15 cellular contexts compared by ENCODE assay signal in the genomic region with DNA sequence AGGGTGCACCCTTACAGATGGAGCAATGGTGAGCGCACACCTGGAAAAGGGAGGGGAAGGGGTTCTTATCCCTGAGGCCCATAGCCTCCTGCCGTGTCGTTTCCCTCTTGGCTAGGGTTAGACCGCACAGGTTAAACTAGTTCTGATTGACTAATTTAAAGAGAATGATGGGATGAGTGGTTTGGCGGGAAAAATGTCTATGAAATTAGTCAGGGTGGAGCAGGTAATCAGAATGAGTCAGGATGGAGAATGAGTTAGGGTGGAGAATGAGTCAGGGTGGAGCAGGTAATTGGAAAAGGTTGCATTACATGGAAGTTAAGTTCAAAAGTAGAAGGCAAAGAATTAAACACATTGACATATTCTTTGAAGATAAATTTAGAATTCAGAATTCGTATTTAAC.
DNase-seq lines count a peak whose midpoint lies in the region; ATAC-seq and TF ChIP-seq lines count a peak whose summit lies in the region.
"Had no signal": no experiment of that assay in that cellular context is flagged by ENCODE, and none has a peak within 500 bp of the region (broad histone marks: within the 10 kb centered on the region; RNA-seq: fewer than 3 reads in every experiment).

No MANE protein-coding gene starts in this region.

- peak overlapping the region; percentile 75 to 77 for H3K27ac Mint-ChIP-seq in activated naive CD4-positive, alpha-beta T cell treated with anti-CD3 and anti-CD28 coated beads, Interleukin-2, amount 50 U/mL, for 72 hours
- peak overlapping the region; percentile 42 for H3K27ac Mint-ChIP-seq in activated T-helper 1 cell treated with anti-CD3 and anti-CD28 coated beads, Interleukin-12 subunit alpha, Interleukin-12 subunit beta, Interleukin-2, Interleukin-4 antibody, amounts not matched to agents 30 ng/mL and 10 ng/mL and 1 ng/mL, durations not matched to agents 14 hours and 24 hours and 36 hours
- H3K27ac Mint-ChIP-seq: B cell; CD4-positive, alpha-beta T cell; GM23338 had no signal

- no peak for TF ChIP-seq CTCF in foreskin keratinocyte (conservative IDR thresholded peaks at IDR 0.05)
- no peak for TF ChIP-seq CTCF in Peyer's patch (IDR thresholded peaks at IDR 0.05)

- no peak for TF ChIP-seq POLR2A in Peyer's patch (IDR thresholded peaks at IDR 0.05)

- DNase-seq in activated naive CD4-positive, alpha-beta T cell treated with anti-CD3 and anti-CD28 coated beads, Interleukin-2, amount 50 U/mL, for 72 hours (ENCODE audit: low spot score in 2 of 2) = no peak
- no peak for DNase-seq in activated naive CD4-positive, alpha-beta T cell treated with anti-CD3 and anti-CD28 coated beads, Interleukin-2, amount 50 U/mL, for 16 hours
- DNase-seq in activated T-helper 1 cell treated with anti-CD3 and anti-CD28 coated beads, Interleukin-12 subunit alpha, Interleukin-12 subunit beta, Interleukin-2, Interleukin-4 antibody, amounts not matched to agents 30 ng/mL and 10 ng/mL and 1 ng/mL, durations not matched to agents 14 hours and 24 hours and 36 hours (ENCODE audit: low spot score) = no peak
- DNase-seq in foreskin keratinocyte (peak; percentile 51 to 69), KG1 (lab: John Stamatoyannopoulos, UW) (no peak), Peyer's patch (no peak)
- DNase-seq in stimulated activated CD4-positive, alpha-beta T cell treated with anti-CD3 and anti-CD28 coated beads, Interleukin-12 subunit alpha, Interleukin-12 subunit beta, amount 100 ng/mL, for 4 hours = no peak
- DNase-seq: C1 segment of cervical spinal cord; CD4-positive, alpha-beta T cell; DMS79; EL; H7 had no signal

- H3K27me3 Mint-ChIP-seq in activated T-helper 1 cell treated with anti-CD3 and anti-CD28 coated beads, Interleukin-12 subunit alpha, Interleukin-12 subunit beta, Interleukin-2, Interleukin-4 antibody, amounts not matched to agents 30 ng/mL and 10 ng/mL and 1 ng/mL, durations not matched to agents 14 hours and 24 hours and 36 hours (ENCODE audit: insufficient read depth) = peaks cover 3% of the 10 kb centered on the region
- H3K27me3 Mint-ChIP-seq: CD4-positive, alpha-beta T cell had no signal

- H3K4me3 ChIP-seq in Peyer's patch = no peak overlapping the region
- H3K4me3 ChIP-seq: GM23338 had no signal

- H3K4me3 Mint-ChIP-seq in activated T-helper 1 cell treated with anti-CD3 and anti-CD28 coated beads, Interleukin-12 subunit alpha, Interleukin-12 subunit beta, Interleukin-2, Interleukin-4 antibody, amounts not matched to agents 30 ng/mL and 10 ng/mL and 1 ng/mL, durations not matched to agents 14 hours and 24 hours and 36 hours = no peak overlapping the region
- H3K4me3 Mint-ChIP-seq: B cell; CD4-positive, alpha-beta T cell; GM23338 had no signal

- H3K4me1 ChIP-seq in foreskin keratinocyte (peaks cover 10% of the 10 kb centered on the region), Peyer's patch (no peaks in the 10 kb centered on the region)

- H3K27me3 ChIP-seq in foreskin keratinocyte (no peaks in the 10 kb centered on the region), Peyer's patch (no peaks in the 10 kb centered on the region)

- no peak overlapping the region for H3K27ac ChIP-seq in foreskin keratinocyte
- H3K27ac ChIP-seq in Peyer's patch = no peak overlapping the region
- H3K27ac ChIP-seq: HL-60 had no signal

- H3K9me3 Mint-ChIP-seq in activated naive CD4-positive, alpha-beta T cell treated with anti-CD3 and anti-CD28 coated beads, Interleukin-2, amount 50 U/mL, for 72 hours = peaks cover 0 to 4% of the 10 kb centered on the region in 2 donors
- H3K9me3 Mint-ChIP-seq in activated T-helper 1 cell treated with anti-CD3 and anti-CD28 coated beads, Interleukin-12 subunit alpha, Interleukin-12 subunit beta, Interleukin-2, Interleukin-4 antibody, amounts not matched to agents 30 ng/mL and 10 ng/mL and 1 ng/mL, durations not matched to agents 14 hours and 24 hours and 36 hours = no peaks in the 10 kb centered on the region
- H3K9me3 Mint-ChIP-seq: CD4-positive, alpha-beta T cell; GM23338 had no signal

- H3K4me1 Mint-ChIP-seq in activated T-helper 1 cell treated with anti-CD3 and anti-CD28 coated beads, Interleukin-12 subunit alpha, Interleukin-12 subunit beta, Interleukin-2, Interleukin-4 antibody, amounts not matched to agents 30 ng/mL and 10 ng/mL and 1 ng/mL, durations not matched to agents 14 hours and 24 hours and 36 hours (ENCODE audit: low read depth) = peaks cover 52% of the 10 kb centered on the region
- H3K4me1 Mint-ChIP-seq: B cell had no signal

- H3K9me3 ChIP-seq in Peyer's patch = no peaks in the 10 kb centered on the region

- H3K36me3 Mint-ChIP-seq in activated naive CD4-positive, alpha-beta T cell treated with anti-CD3 and anti-CD28 coated beads, Interleukin-2, amount 50 U/mL, for 72 hours = no peaks in the 10 kb centered on the region
- no peaks in the 10 kb centered on the region for H3K36me3 Mint-ChIP-seq in activated T-helper 1 cell treated with anti-CD3 and anti-CD28 coated beads, Interleukin-12 subunit alpha, Interleukin-12 subunit beta, Interleukin-2, Interleukin-4 antibody, amounts not matched to agents 30 ng/mL and 10 ng/mL and 1 ng/mL, durations not matched to agents 14 hours and 24 hours and 36 hours (ENCODE audit: low read depth)

- ATAC-seq in activated naive CD4-positive, alpha-beta T cell treated with anti-CD3 and anti-CD28 coated beads, Interleukin-2, amount 50 U/mL, for 72 hours = peak; percentile 79 to 80
- peak; percentile 85 for ATAC-seq in foreskin keratinocyte
- ATAC-seq: GM23338 had no signal

- H3K36me3 ChIP-seq in Peyer's patch = no peaks in the 10 kb centered on the region

- intact Hi-C loops in activated T-helper 1 cell treated with anti-CD3 and anti-CD28 coated beads, Interleukin-12 subunit alpha, Interleukin-12 subunit beta, Interleukin-2, Interleukin-4 antibody, amounts not matched to agents 30 ng/mL and 10 ng/mL and 1 ng/mL, durations not matched to agents 14 hours and 24 hours and 36 hours (cut with micrococcal nuclease) = loop anchor here (10.0 kb wide), 2 partner anchors 138 to 168 kb away; no protein-coding TSS in a partner anchor

Comparison
In these comparisons a context has a peak if more than half of its experiments do, and no peak if none do; other contexts are left out.
1. DNase-seq: peak in foreskin keratinocyte (2 of 2); none in activated naive CD4-positive, alpha-beta T cell treated with anti-CD3 and anti-CD28 coated beads, Interleukin-2, amount 50 U/mL, for 72 hours (0 of 2), activated naive CD4-positive, alpha-beta T cell treated with anti-CD3 and anti-CD28 coated beads, Interleukin-2, amount 50 U/mL, for 16 hours (single experiment), activated T-helper 1 cell treated with anti-CD3 and anti-CD28 coated beads, Interleukin-12 subunit alpha, Interleukin-12 subunit beta, Interleukin-2, Interleukin-4 antibody, amounts not matched to agents 30 ng/mL and 10 ng/mL and 1 ng/mL, durations not matched to agents 14 hours and 24 hours and 36 hours (single experiment), stimulated activated CD4-positive, alpha-beta T cell treated with anti-CD3 and anti-CD28 coated beads, Interleukin-12 subunit alpha, Interleukin-12 subunit beta, amount 100 ng/mL, for 4 hours (single experiment), KG1 (single experiment) and Peyer's patch (0 of 3).